Comparison of ENCODE assay signal across 9 cellular contexts in genomic region chr14:68544150-68544892, GRCh38.
DNase-seq lines count a peak whose midpoint lies in the region; ATAC-seq and TF ChIP-seq lines count a peak whose summit lies in the region.
"Had no signal": no experiment of that assay in that cellular context is flagged by ENCODE, and none has a peak within 500 bp of the region (broad histone marks: within the 10 kb centered on the region; RNA-seq: fewer than 3 reads in every experiment).

No MANE protein-coding gene starts in this region.

- H3K27me3 ChIP-seq in adipocyte (replicated peaks; ENCODE audit: control insufficient read depth, insufficient read depth, low read length) (no peaks in the 10 kb centered on the region), heart right ventricle (no peaks in the 10 kb centered on the region)

- no peak for TF ChIP-seq CTCF in heart right ventricle (IDR thresholded peaks at IDR 0.05)

- peak overlapping the region; percentile 11 to 97 (median 68) for H3K27ac ChIP-seq in heart right ventricle

- peaks cover 68% of the 10 kb centered on the region for H3K4me1 ChIP-seq in adipocyte (ENCODE audit: control insufficient read depth, insufficient read depth, low read length)
- H3K4me1 ChIP-seq in heart right ventricle: peaks cover 22 to 61% (median 48%) of the 10 kb centered on the region in 9 donors

- ATAC-seq in heart right ventricle (peak; percentile 38 to 61 (median 52)), sciatic nerve (peak; percentile 84), HG03045 (IDR thresholded peaks at IDR 0.05; ENCODE audit: unreplicated experiment) (no peak), GM19463 (IDR thresholded peaks at IDR 0.05; ENCODE audit: unreplicated experiment) (no peak)

- intact Hi-C loops in heart right ventricle (cut with DNase I): loop anchor here in 2 of 10 donors (10.0 kb wide), 2 partner anchors 80 to 250 kb away; partner anchors contain the start of gene ZFP36L1 (in 1 of the 2)
- intact Hi-C loops in sciatic nerve (cut with DNase I): no loop called here

- no peaks in the 10 kb centered on the region for H3K36me3 ChIP-seq in adipocyte (ENCODE audit: control insufficient read depth, insufficient read depth, low read length, severe bottlenecking)
- no peaks in the 10 kb centered on the region for H3K36me3 ChIP-seq in heart right ventricle

- peak overlapping the region; percentile 62 for H3K9ac ChIP-seq in adipocyte (ENCODE audit: low read length)

- peak overlapping the region; percentile 49 for H3K4me3 ChIP-seq in adipocyte (ENCODE audit: low read length)
- no peak overlapping the region for H3K4me3 ChIP-seq in heart right ventricle

- DNase-seq in Daoy (ENCODE audit: low read depth) (peak; percentile 94), adipocyte (ENCODE audit: low read depth) (peak; percentile 92), heart right ventricle (peak in 1 of 2 donors; percentile 84), sciatic nerve (ENCODE audit: low spot score) (peak; percentile 81), NCI-H1417 (lab: John Stamatoyannopoulos, UW) (no peak), NCI-H774 (lab: John Stamatoyannopoulos, UW) (no peak)
- DNase-seq: stimulated activated CD8-positive, alpha-beta memory T cell treated with anti-CD3 and anti-CD28 coated beads, Interleukin-4, amount 100 ng/mL, for 48 hours had no signal

- H3K9me3 ChIP-seq in adipocyte (ENCODE audit: control insufficient read depth, low read length): no peaks in the 10 kb centered on the region
- no peaks in the 10 kb centered on the region for H3K9me3 ChIP-seq in heart right ventricle

- 35 to 51% methylated on average over 5 of the region's 5 CpGs for WGBS in heart right ventricle, 2 donors

Comparison
In these comparisons a context has a peak if more than half of its experiments do, and no peak if none do; other contexts are left out.
1. DNase-seq: peak in Daoy (single experiment), adipocyte (single experiment) and sciatic nerve (single experiment); none in NCI-H1417 (0 of 3) and NCI-H774 (single experiment).
2. ATAC-seq: peak in heart right ventricle (8 of 8) and sciatic nerve (single experiment); none in HG03045 (single experiment) and GM19463 (single experiment).